10 cellular contexts compared by ENCODE assay signal in the genomic region with DNA sequence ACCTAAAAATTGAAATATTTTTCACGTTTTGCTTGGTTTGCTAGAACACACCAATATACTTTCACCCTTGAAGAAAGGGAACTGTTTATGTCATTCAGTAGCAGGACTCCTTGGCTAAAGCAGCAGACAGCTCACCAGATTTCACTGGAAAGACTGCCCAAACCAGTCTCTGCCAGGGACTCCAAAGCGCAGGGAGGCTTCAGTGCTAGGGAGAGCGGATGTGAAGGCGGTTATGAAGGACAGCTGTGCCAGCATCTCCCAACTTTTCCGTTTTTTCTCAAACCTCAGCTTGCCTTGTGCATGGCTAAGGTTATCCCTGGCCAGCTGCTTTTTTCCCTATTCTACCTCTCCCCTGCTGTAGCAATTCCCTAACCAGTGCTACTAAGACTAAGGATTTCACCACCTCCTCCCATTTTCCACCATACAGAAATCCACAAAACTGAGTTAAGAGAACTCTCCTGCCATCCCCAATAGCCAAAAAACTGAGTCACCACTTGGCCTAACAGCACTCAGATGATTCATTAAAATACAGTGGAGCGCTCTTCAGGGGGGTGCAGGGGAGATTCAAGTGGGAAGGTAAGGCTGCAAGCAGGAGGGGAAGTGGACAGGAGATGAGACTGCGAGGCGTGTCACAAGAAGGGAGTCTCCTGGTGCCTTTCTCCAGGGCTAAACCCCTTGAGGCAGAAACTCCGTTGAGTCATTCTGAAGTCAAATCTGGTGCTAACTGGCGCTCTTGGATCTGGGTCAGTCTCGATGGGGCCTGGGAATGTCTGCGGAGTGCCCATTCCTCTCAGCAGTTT.
A peak's percentile ranks its signal among the peaks of the same experiment; 100 is the strongest.
DNase-seq lines count a peak whose midpoint lies in the region; ATAC-seq and TF ChIP-seq lines count a peak whose summit lies in the region.
"Had no signal": no experiment of that assay in that cellular context is flagged by ENCODE, and none has a peak within 500 bp of the region (broad histone marks: within the 10 kb centered on the region; RNA-seq: fewer than 3 reads in every experiment).

No MANE protein-coding gene starts in this region.

- no peak overlapping the region for H3K4me3 ChIP-seq in SJSA1
- no peak overlapping the region for H3K4me3 ChIP-seq in fibroblast of villous mesenchyme (ENCODE audit: low read depth, low read length)
- no peak overlapping the region for H3K4me3 ChIP-seq in rectal smooth muscle tissue (ENCODE audit: low read length)

- no peak overlapping the region for H3K9ac ChIP-seq in rectal smooth muscle tissue (ENCODE audit: low read length)

- H3K9me3 ChIP-seq in SJSA1 (replicated peaks): no peaks in the 10 kb centered on the region

- H3K4me1 ChIP-seq in SJSA1 (replicated peaks) (peaks cover 64% of the 10 kb centered on the region), rectal smooth muscle tissue (ENCODE audit: control insufficient read depth, insufficient read depth, low read length) (peaks cover 12% of the 10 kb centered on the region)

- H3K27me3 ChIP-seq in SJSA1 (replicated peaks) (no peaks in the 10 kb centered on the region), rectal smooth muscle tissue (ENCODE audit: control insufficient read depth, insufficient read depth, low read length) (no peaks in the 10 kb centered on the region)

- H3K27ac ChIP-seq in SJSA1 (peak overlapping the region; percentile 67), rectal smooth muscle tissue (ENCODE audit: low read depth, low read length) (peak overlapping the region; percentile 1)

- H3K4me3 Mint-ChIP-seq in activated CD8-positive, alpha-beta memory T cell treated with anti-CD3 and anti-CD28 coated beads, Interleukin-2, amount 10 ng/mL, durations not matched to agents 7 days and 5 days: no peak overlapping the region

- no peak for TF ChIP-seq CTCF in fibroblast of villous mesenchyme (IDR thresholded peaks at IDR 0.05; ENCODE audit: insufficient read depth, low read depth, low read length)

- H3K27me3 Mint-ChIP-seq in activated CD8-positive, alpha-beta memory T cell treated with anti-CD3 and anti-CD28 coated beads, Interleukin-2, amount 10 ng/mL, durations not matched to agents 7 days and 5 days: peaks cover 31% of the 10 kb centered on the region

- H3K36me3 Mint-ChIP-seq in activated CD8-positive, alpha-beta memory T cell treated with anti-CD3 and anti-CD28 coated beads, Interleukin-2, amount 10 ng/mL, durations not matched to agents 7 days and 5 days: no peaks in the 10 kb centered on the region

- DNase-seq in EL (peak; percentile 93), SJSA1 (ENCODE audit: low read depth in 1 of 2, low spot score in 2 of 2) (peak; percentile 76 to 87), fibroblast of villous mesenchyme (ENCODE audit: low read depth) (peak; percentile 58), mucosa of gallbladder (ENCODE audit: low spot score) (no peak), NCI-H82 treated with DMSO at 0.1 percent for 48 hours (lab: John Stamatoyannopoulos, UW; ENCODE audit: unreplicated experiment) (no peak)
- DNase-seq in activated CD8-positive, alpha-beta memory T cell treated with anti-CD3 and anti-CD28 coated beads, Interleukin-2, amount 10 ng/mL, durations not matched to agents 7 days and 5 days: no peak
- DNase-seq: DMS 273 treated with DMSO at 0.1 percent for 48 hours, NCI-H345 had no signal

- H3K4me1 Mint-ChIP-seq in activated CD8-positive, alpha-beta memory T cell treated with anti-CD3 and anti-CD28 coated beads, Interleukin-2, amount 10 ng/mL, durations not matched to agents 7 days and 5 days: peaks cover 1% of the 10 kb centered on the region

- CTCF ChIA-PET in activated CD8-positive, alpha-beta memory T cell treated with anti-CD3 and anti-CD28 coated beads, Interleukin-2, amount 10 ng/mL, durations not matched to agents 7 days and 5 days (lab: Charles Lee): no interaction called here

- no peaks in the 10 kb centered on the region for H3K36me3 ChIP-seq in SJSA1
- H3K36me3 ChIP-seq in rectal smooth muscle tissue (ENCODE audit: control insufficient read depth, insufficient read depth, low read length): no peaks in the 10 kb centered on the region

- H3K27ac Mint-ChIP-seq in activated CD8-positive, alpha-beta memory T cell treated with anti-CD3 and anti-CD28 coated beads, Interleukin-2, amount 10 ng/mL, durations not matched to agents 7 days and 5 days: no peak overlapping the region

- no peak for ATAC-seq in activated CD8-positive, alpha-beta memory T cell treated with anti-CD3 and anti-CD28 coated beads, Interleukin-2, amount 10 ng/mL, durations not matched to agents 7 days and 5 days
- no peak for ATAC-seq in GM18868 (IDR thresholded peaks at IDR 0.05; ENCODE audit: unreplicated experiment)

- H3K9me3 Mint-ChIP-seq in activated CD8-positive, alpha-beta memory T cell treated with anti-CD3 and anti-CD28 coated beads, Interleukin-2, amount 10 ng/mL, durations not matched to agents 7 days and 5 days (ENCODE audit: low read depth): no peaks in the 10 kb centered on the region

Comparison
In these comparisons a context has a peak if more than half of its experiments do, and no peak if none do; other contexts are left out.
1. DNase-seq: peak in EL (single experiment), SJSA1 (2 of 2) and fibroblast of villous mesenchyme (single experiment); none in mucosa of gallbladder (single experiment), NCI-H82 treated with DMSO at 0.1 percent for 48 hours (single experiment) and activated CD8-positive, alpha-beta memory T cell treated with anti-CD3 and anti-CD28 coated beads, Interleukin-2, amount 10 ng/mL, durations not matched to agents 7 days and 5 days (single experiment).